Comparison of ENCODE assay signal across 26 cellular contexts in the genomic region with DNA sequence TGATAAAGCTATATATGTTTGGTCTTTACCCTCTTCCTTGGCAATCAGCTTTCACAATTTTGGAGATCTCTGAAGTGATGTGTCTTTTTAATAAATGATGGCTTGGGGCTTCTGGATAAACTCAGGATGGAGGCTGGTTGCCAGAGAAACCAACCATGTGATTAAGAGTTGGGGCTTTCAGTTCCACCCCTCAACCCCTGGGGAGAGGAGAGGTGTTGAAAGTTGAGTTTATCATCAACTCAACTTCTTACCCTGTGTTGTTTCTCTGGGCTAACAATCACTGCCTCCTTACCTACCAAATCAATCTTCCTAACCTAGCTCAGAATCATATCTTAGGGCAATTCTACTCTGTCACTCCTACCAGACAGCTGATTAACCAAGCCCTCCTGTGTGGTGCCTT.
DNase-seq lines count a peak whose midpoint lies in the region; ATAC-seq, FAIRE-seq and TF ChIP-seq lines count a peak whose summit lies in the region.
"Had no signal": no experiment of that assay in that cellular context is flagged by ENCODE, and none has a peak within 500 bp of the region (broad histone marks: within the 10 kb centered on the region; RNA-seq: fewer than 3 reads in every experiment).

No MANE protein-coding gene starts in this region.

- no peak overlapping the region for H3K27ac ChIP-seq in suprapubic skin
- H3K27ac ChIP-seq: skin epidermis, testis, VCaP had no signal

- H3K27me3 ChIP-seq in suprapubic skin: no peaks in the 10 kb centered on the region
- H3K27me3 ChIP-seq: testis had no signal

- no peak for DNase-seq in activated CD4-positive, CD25-positive, alpha-beta regulatory T cell (lab: John Stamatoyannopoulos, UW)
- no peak for DNase-seq in RCC 7860 (ENCODE audit: low spot score)
- no peak for DNase-seq in suprapubic skin (ENCODE audit: low spot score in 2 of 2)
- no peak for DNase-seq in anterior cingulate cortex (lab: John Stamatoyannopoulos, UW)
- DNase-seq: activated CD4-positive, alpha-beta memory T cell treated with anti-CD3 and anti-CD28 coated beads, Interleukin-2, amount 10 ng/mL, durations not matched to agents 7 days and 5 days; activated T-cell treated with anti-CD3 and anti-CD28 coated beads, Interleukin-2, amount 50 U/mL, for 48 hours; cortex of kidney; foreskin fibroblast; IMR-90; kidney glomerular epithelial cell; mesendoderm; MM.1S; natural killer cell; NCI-H187; NCI-H446; stimulated activated CD4-positive, alpha-beta T cell treated with anti-CD3 and anti-CD28 coated beads, Interleukin-4, amount 100 ng/mL, for 24 hours; stimulated activated CD8-positive, alpha-beta memory T cell treated with anti-CD3 and anti-CD28 coated beads, Interleukin-4, amount 100 ng/mL, for 48 hours; T-helper 1 cell; testis had no signal

- H3K36me3 ChIP-seq in suprapubic skin: no peaks in the 10 kb centered on the region

- no peak overlapping the region for H3K4me3 ChIP-seq in suprapubic skin
- H3K4me3 ChIP-seq: skin epidermis, testis had no signal

- no peak for FAIRE-seq in RCC 7860 (lab: Jason Lieb, UNC)

- ATAC-seq in GM18873 (IDR thresholded peaks at IDR 0.05; ENCODE audit: low FRiP score, unreplicated experiment): peak; percentile 57
- ATAC-seq in GM21619 (IDR thresholded peaks at IDR 0.05; ENCODE audit: unreplicated experiment): peak; percentile 73
- ATAC-seq in HG03095 (IDR thresholded peaks at IDR 0.05; ENCODE audit: unreplicated experiment): peak; percentile 46
- peak; percentile 28 for ATAC-seq in HG03565 (IDR thresholded peaks at IDR 0.05; ENCODE audit: unreplicated experiment)
- ATAC-seq: HCT116, natural killer cell had no signal

- H3K4me1 ChIP-seq in suprapubic skin: no peaks in the 10 kb centered on the region
- H3K4me1 ChIP-seq: testis had no signal

- no peak for TF ChIP-seq EP300 in suprapubic skin (IDR thresholded peaks at IDR 0.05)

- TF ChIP-seq POLR2A in suprapubic skin (IDR thresholded peaks at IDR 0.05): no peak

- TF ChIP-seq CTCF in suprapubic skin (IDR thresholded peaks at IDR 0.05): no peak

- no peaks in the 10 kb centered on the region for H3K9me3 ChIP-seq in suprapubic skin
- H3K9me3 ChIP-seq: testis had no signal
